ENCODE assay signal across 29 cellular contexts in the genomic region with DNA sequence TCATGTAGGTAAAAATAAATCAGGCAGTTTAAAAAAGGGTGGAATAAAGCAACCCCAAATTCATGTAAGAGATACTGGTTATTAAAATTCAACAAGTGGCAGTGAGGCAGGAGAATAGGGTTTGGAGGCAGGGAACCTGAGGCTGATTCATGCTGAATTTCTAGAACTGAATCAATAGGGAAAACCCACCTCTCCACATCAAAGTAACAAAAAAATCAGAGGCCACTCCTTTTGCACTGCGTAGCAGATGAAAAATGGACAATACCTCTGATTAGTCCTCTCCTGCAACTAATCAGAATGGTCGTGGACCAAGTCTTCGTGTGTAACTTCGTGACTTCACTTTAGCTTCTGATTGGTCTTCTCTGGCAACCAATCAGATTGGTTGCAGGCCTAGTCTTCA.
"Had no signal": no experiment of that assay in that cellular context is flagged by ENCODE, and none has a peak within 500 bp of the region (broad histone marks: within the 10 kb centered on the region; RNA-seq: fewer than 3 reads in every experiment).

No MANE protein-coding gene starts in this region.

- H3K4me1 ChIP-seq: neural progenitor cell, parathyroid adenoma, psoas muscle, right lobe of liver, sigmoid colon, stomach, thyroid gland, tibial nerve, upper lobe of left lung, vagina had no signal

- H3K4me3 Mint-ChIP-seq: natural killer cell; nephron; neural progenitor cell; stimulated activated effector memory CD8-positive, alpha-beta T cell treated with anti-CD3 and anti-CD28 coated beads, Interleukin-12 subunit alpha, Interleukin-12 subunit beta, amount 100 ng/mL, for 72 hours; stimulated activated naive B cell treated with anti-CD40 and anti-IgM and Interleukin-4, amounts not matched to agents 10 μg/mL and 1 μg/mL and 100 μg/mL, for 72 hours; stimulated activated naive CD8-positive, alpha-beta T cell treated with anti-CD3 and anti-CD28 coated beads, Interleukin-15, Interleukin-2, amounts not matched to agents 100 ng/mL and 50 ng/mL, for 24 hours had no signal

- H2AFZ ChIP-seq: neural progenitor cell, parathyroid adenoma had no signal

- H3K4me1 Mint-ChIP-seq: natural killer cell; nephron; neural progenitor cell; stimulated activated effector memory CD8-positive, alpha-beta T cell treated with anti-CD3 and anti-CD28 coated beads, Interleukin-12 subunit alpha, Interleukin-12 subunit beta, amount 100 ng/mL, for 72 hours; stimulated activated naive B cell treated with anti-CD40 and anti-IgM and Interleukin-4, amounts not matched to agents 10 μg/mL and 1 μg/mL and 100 μg/mL, for 72 hours had no signal

- ATAC-seq: natural killer cell; psoas muscle; right cardiac atrium; right lobe of liver; stimulated activated effector memory CD8-positive, alpha-beta T cell treated with anti-CD3 and anti-CD28 coated beads, Interleukin-12 subunit alpha, Interleukin-12 subunit beta, amount 100 ng/mL, for 72 hours; stimulated activated naive B cell treated with anti-CD40 and anti-IgM and Interleukin-4, amounts not matched to agents 10 μg/mL and 1 μg/mL and 100 μg/mL, for 72 hours had no signal

- H3K4me2 ChIP-seq: neural progenitor cell had no signal

- H3K9me3 ChIP-seq: ovary, psoas muscle, right lobe of liver, sigmoid colon, stomach, thoracic aorta, thyroid gland, upper lobe of left lung, vagina had no signal

- H3K27ac Mint-ChIP-seq: natural killer cell; nephron; neural progenitor cell; progenitor cell of endocrine pancreas; stimulated activated effector memory CD8-positive, alpha-beta T cell treated with anti-CD3 and anti-CD28 coated beads, Interleukin-12 subunit alpha, Interleukin-12 subunit beta, amount 100 ng/mL, for 72 hours; stimulated activated naive B cell treated with anti-CD40 and anti-IgM and Interleukin-4, amounts not matched to agents 10 μg/mL and 1 μg/mL and 100 μg/mL, for 72 hours; stimulated activated naive CD8-positive, alpha-beta T cell treated with anti-CD3 and anti-CD28 coated beads, Interleukin-15, Interleukin-2, amounts not matched to agents 100 ng/mL and 50 ng/mL, for 24 hours had no signal

- FAIRE-seq: small intestine, urothelium cell line had no signal

- DNase-seq: natural killer cell; occipital lobe; ovary; posterior cingulate gyrus; psoas muscle; right cardiac atrium; right lobe of liver; sigmoid colon; small intestine; stimulated activated CD4-positive, alpha-beta T cell treated with anti-CD3 and anti-CD28 coated beads, Interleukin-15, amount 100 ng/mL, for 24 hours; stimulated activated CD4-positive, alpha-beta T cell treated with anti-CD3 and anti-CD28 coated beads, Interleukin-2, amount 100 ng/mL, for 24 hours; stimulated activated CD4-positive, alpha-beta T cell treated with anti-CD3 and anti-CD28 coated beads, Interleukin-2, amount 100 ng/mL, for 48 hours; stimulated activated CD4-positive, alpha-beta T cell treated with anti-CD3 and anti-CD28 coated beads, Interleukin-4, amount 100 ng/mL, for 24 hours; stimulated activated naive B cell treated with anti-CD40 and anti-IgM and Interleukin-4, amounts not matched to agents 10 μg/mL and 1 μg/mL and 100 μg/mL, for 72 hours; stimulated activated naive CD4-positive, alpha-beta T cell treated with Interleukin-2 at 50 U/mL for 16 hours; stomach; thyroid gland; trophoblast cell; upper lobe of left lung had no signal

- H3K9ac ChIP-seq: neural progenitor cell, parathyroid adenoma had no signal

- H3K4me3 ChIP-seq: neural progenitor cell, ovary, psoas muscle, right lobe of liver, sigmoid colon, stomach, thoracic aorta, thyroid gland, tibial nerve, upper lobe of left lung, vagina had no signal

- H3K27me3 Mint-ChIP-seq: progenitor cell of endocrine pancreas; stimulated activated naive B cell treated with anti-CD40 and anti-IgM and Interleukin-4, amounts not matched to agents 10 μg/mL and 1 μg/mL and 100 μg/mL, for 72 hours; stimulated activated naive CD8-positive, alpha-beta T cell treated with anti-CD3 and anti-CD28 coated beads, Interleukin-15, Interleukin-2, amounts not matched to agents 100 ng/mL and 50 ng/mL, for 24 hours had no signal

- H3K27me3 ChIP-seq: neural progenitor cell, ovary, right lobe of liver, sigmoid colon, stomach, thyroid gland, tibial nerve, upper lobe of left lung, vagina had no signal

- H3K27ac ChIP-seq: neural progenitor cell, ovary, parathyroid adenoma, psoas muscle, right lobe of liver, sigmoid colon, stomach, thoracic aorta, thyroid gland, tibial nerve, upper lobe of left lung, vagina had no signal

- H3K36me3 Mint-ChIP-seq: natural killer cell; stimulated activated effector memory CD8-positive, alpha-beta T cell treated with anti-CD3 and anti-CD28 coated beads, Interleukin-12 subunit alpha, Interleukin-12 subunit beta, amount 100 ng/mL, for 72 hours; stimulated activated naive B cell treated with anti-CD40 and anti-IgM and Interleukin-4, amounts not matched to agents 10 μg/mL and 1 μg/mL and 100 μg/mL, for 72 hours had no signal

- H3K79me2 ChIP-seq: parathyroid adenoma had no signal

- H3K36me3 ChIP-seq: neural progenitor cell, ovary, right lobe of liver, sigmoid colon, stomach, thoracic aorta, thyroid gland, tibial nerve, upper lobe of left lung, vagina had no signal
